In the genomic region with DNA sequence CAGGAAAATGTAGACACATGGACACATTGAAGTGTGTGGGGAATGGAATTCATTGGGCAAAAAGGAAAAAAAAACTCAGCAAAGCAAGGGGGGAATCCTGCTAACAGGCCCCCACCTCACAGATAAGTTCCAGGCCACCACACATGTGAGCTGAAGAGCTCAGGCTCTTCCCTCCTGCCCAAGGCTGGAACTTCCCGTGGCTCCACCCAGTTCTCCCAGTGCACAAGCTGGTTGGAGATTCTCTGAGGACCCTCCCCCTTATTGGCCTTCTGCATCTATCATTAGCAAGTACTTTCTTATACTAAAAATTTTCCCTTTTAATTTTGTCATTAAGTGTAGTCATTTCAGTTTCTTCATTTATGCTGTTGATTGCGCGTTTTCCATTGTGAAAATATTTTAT, we compare ENCODE assay signal across 3 cellular contexts.
"Had no signal": no experiment of that assay in that cellular context is flagged by ENCODE, and none has a peak within 500 bp of the region (broad histone marks: within the 10 kb centered on the region; RNA-seq: fewer than 3 reads in every experiment).

No MANE protein-coding gene starts in this region.

- ATAC-seq: GM12878 had no signal

- DNase-seq: GDM1, GF-D8 had no signal

- H3K4me3 ChIP-seq: GM12878 had no signal
